In genomic region chr5:132190161-132190817, GRCh38 we compare ENCODE assay signal across 7 cellular contexts. TPM values are rescaled to one million over a fixed set of nuclear protein-coding genes. Genes with fewer than 3 reads are reported as not detected.
A peak's percentile ranks its signal among the peaks of the same experiment; 100 is the strongest.
DNase-seq lines count a peak whose midpoint lies in the region; ATAC-seq, FAIRE-seq and TF ChIP-seq lines count a peak whose summit lies in the region.

No MANE protein-coding gene starts in this region.

- no peak overlapping the region for H3K27ac ChIP-seq in K562 (ENCODE audit: extremely low read depth, low read depth, low read length)

- peaks cover 6% of the 10 kb centered on the region; the same call in 2 of the 3 replicates for H3K36me3 ChIP-seq in K562 (ENCODE audit: control insufficient read depth, insufficient read depth, low read length)

- CTCF ChIA-PET in K562 (lab: Yijun Ruan, JAX; ENCODE audit: low intra/inter-chr PET ratio): interaction anchor here (0.7 to 1.3 kb wide), 3 partner anchors 125 to 1097 kb away, joined by 4 to 6 read pairs (median 4); no protein-coding TSS in a partner anchor

- H2AFZ ChIP-seq in K562 (ENCODE audit: low read depth, low read length): peak overlapping the region; percentile 45; the same call in 1 of the 2 replicates

- FAIRE-seq in G401.6 (lab: Jason Lieb, UNC) (peak; percentile 90), K562 (lab: Jason Lieb, UNC) (peak; percentile 95)

- POLR2A ChIA-PET in K562 (lab: Yijun Ruan, JAX): interaction anchor here (0.6 to 1.8 kb wide), 10 partner anchors 9 to 302 kb away, joined by 3 to 14 read pairs (median 4); partner anchors contain the start of gene P4HA2

- ATAC-seq in GM21367 (IDR thresholded peaks at IDR 0.05; ENCODE audit: unreplicated experiment) (peak; percentile 98), K562 (peak; percentile 100)

- no peak for TF ChIP-seq POLR2A in K562 (conservative IDR thresholded peaks at IDR 0.05)

- H3K27me3 ChIP-seq in K562 (ENCODE audit: control insufficient read depth in 2 of 2, insufficient read depth in 2 of 2, low read length in 2 of 2): no peaks in the 10 kb centered on the region

- peak; percentile 79 to 89 (median 80) for TF ChIP-seq CTCF in K562 (IDR thresholded peaks at IDR 0.05 in 2 of 3, conservative IDR thresholded peaks at IDR 0.05 in 1 of 3; ENCODE audit: insufficient read depth in 2 of 3, low read depth in 1 of 3, low read length in 3 of 3)

- H3K4me2 ChIP-seq in K562 (ENCODE audit: insufficient read depth, low read length): no peak overlapping the region

- 12% methylated on average over 3 of the region's 3 CpGs for WGBS in K562 (ENCODE audit: insufficient coverage, low coverage, missing lambda C conversion rate)

- intact Hi-C loops in K562 (cut with micrococcal nuclease): no loop called here

- H3K9ac ChIP-seq in K562 (ENCODE audit: insufficient read depth in 1 of 2, low read depth in 2 of 2, low read length in 2 of 2): no peak overlapping the region

- no peaks in the 10 kb centered on the region for H4K20me1 ChIP-seq in K562 (replicated peaks; ENCODE audit: control insufficient read depth, insufficient read depth, low read length)

- in situ Hi-C loops in K562 (cut with MboI): no loop called here

- H3K79me2 ChIP-seq in K562 (ENCODE audit: control insufficient read depth, insufficient read depth, low read length): no peaks in the 10 kb centered on the region

- BruUV-seq in K562 (replicated peaks; lab: Mats Ljungman, UMichigan): no TSS peak

- H3K4me3 ChIP-seq in K562: no peak overlapping the region

- no peaks in the 10 kb centered on the region; a peak in 1 of 5 replicates for H3K4me1 ChIP-seq in K562 (replicated peaks in 1 of 2; ENCODE audit: control insufficient read depth in 2 of 2, insufficient read depth in 2 of 2, low read length in 2 of 2)

- H3K9me3 ChIP-seq in K562 (replicated peaks; ENCODE audit: control insufficient read depth, insufficient read depth, low read depth, low read length): no peaks in the 10 kb centered on the region

- DNase-seq in HPDE6-E6E7 (ENCODE audit: extremely low spot score) (peak; percentile 69), NCI-H82 (lab: John Stamatoyannopoulos, UW) (peak; percentile 88), K562 (ENCODE audit: extremely low read depth in 1 of 4, low spot score in 3 of 4) (peak; percentile 65 to 85 (median 78)), inferior parietal cortex (ENCODE audit: extremely low spot score) (peak; percentile 77), stromal cell of bone marrow (ENCODE audit: low read depth) (peak; percentile 62)

- TF ChIP-seq RAD21 in K562 (CRISPR knock-in tag; conservative IDR thresholded peaks at IDR 0.05 in 1 of 2, IDR thresholded peaks at IDR 0.05 in 1 of 2): peak; percentile 42 to 55

- peak; percentile 35; the same call in 1 of the 2 replicates for TF ChIP-seq EP300 in K562 (IDR thresholded peaks at IDR 0.05; ENCODE audit: low read length)

- no peaks in the 10 kb centered on the region for H3K9me1 ChIP-seq in K562 (ENCODE audit: control insufficient read depth, insufficient read depth, low read length)

TF ChIP-seq in K562, 482 proteins besides CTCF, POLR2A, EP300 and RAD21 (continues in another document):
- TF ChIP-seq SMAD1 (IDR thresholded peaks at IDR 0.05; ENCODE audit: low read depth, low read length, partially characterized antibody) (no peak), SIX5 (IDR thresholded peaks at IDR 0.05; ENCODE audit: borderline replicate concordance in 1 of 2, insufficient read depth in 1 of 2, low read depth in 1 of 2, low read length in 2 of 2) (peak; percentile 86 to 93), GTF2E2 (tag; IDR thresholded peaks at IDR 0.05) (no peak), ZNF253 (CRISPR knock-in tag; conservative IDR thresholded peaks at IDR 0.05) (no peak), ZNF780A (CRISPR knock-in tag; IDR thresholded peaks at IDR 0.05) (no peak), GTF2B (IDR thresholded peaks at IDR 0.05; ENCODE audit: extremely low read depth, insufficient read length) (no peak), NCOA6 (IDR thresholded peaks at IDR 0.05) (no peak), CHD1 (IDR thresholded peaks at IDR 0.05; ENCODE audit: low read length) (no peak), ARID4B (CRISPR knock-in tag; IDR thresholded peaks at IDR 0.05) (no peak), FOXK2 (conservative IDR thresholded peaks at IDR 0.05 in 1 of 2, IDR thresholded peaks at IDR 0.05 in 1 of 2; ENCODE audit: low read depth in 2 of 2) (0 out of 4 replicates have a peak, but pooled peaks of 1 of the 2 experiments have one; percentile 33), HMGXB4 (CRISPR knock-in tag; IDR thresholded peaks at IDR 0.05) (no peak)

RNA-seq across cellular contexts. Expression of gene P4HA2, which starts 37.4 kb away (rescaled TPM):
- total RNA-seq in K562 (2011; cell fraction: chromatin; rRNA removed; ENCODE audit: low replicate concordance): 85.5 and 109 TPM in 2 replicates
- total RNA-seq in K562 (2011; cell fraction: nucleolus; rRNA removed): 93.4 and 102 TPM in 2 replicates
- total RNA-seq in K562 (2011; cell fraction: nucleoplasm; rRNA removed): 98.7 and 106 TPM in 2 replicates
- total RNA-seq in K562 (2014; rRNA removed) (11.9 and 12.1 TPM in 2 replicates), K562 (2014; rRNA removed; fragmentation: Illumina TruSeq; extraction: Trizol) (11.6 and 12.7 TPM in 2 replicates), K562 (2015; rRNA removed; fragmentation: Illumina TruSeq; extraction: Trizol) (11.2 and 11.4 TPM in 2 replicates), K562 (2021) (14.2 and 14.3 TPM in 2 replicates)
- polyA plus RNA-seq in K562 (2011; rRNA removed) (50.0 and 59.7 TPM in 2 replicates), K562 (2014; fragmentation: Illumina TruSeq; extraction: Trizol) (10.7 and 12.5 TPM in 2 replicates), K562 (2014; fragmentation: Nextera tagmentation; extraction: Ambion mirVana) (10 to 100 TPM; 17.9 to 29.2 TPM), K562 (2014; rRNA removed) (9.6 and 10.7 TPM in 2 replicates)
- polyA plus RNA-seq in K562 (2011; cell fraction: cytosol; rRNA removed): 34.9 and 51.8 TPM in 2 replicates
- 59.8 and 76.7 TPM in 2 replicates for polyA plus RNA-seq in K562 (2011; cell fraction: nucleus; rRNA removed)
- 20.8 and 31.5 TPM in 2 replicates for polyA plus RNA-seq in K562 (2012)
- 50.0 and 59.9 TPM in 2 replicates for polyA minus RNA-seq in K562 (2011; rRNA and poly(A)+ RNA removed)
- 21.2 and 21.5 TPM in 2 replicates for polyA minus RNA-seq in K562 (2011; cell fraction: cytosol; rRNA and poly(A)+ RNA removed)
- 18.2 and 27.4 TPM in 2 replicates for polyA minus RNA-seq in K562 (2011; cell fraction: nucleus; rRNA and poly(A)+ RNA removed)
